Comparison of ENCODE assay signal across 1 cellular context in genomic region chr6:12313992-12314589, GRCh38.
TF ChIP-seq lines count a peak whose summit lies in the region.

No MANE protein-coding gene starts in this region.

TF ChIP-seq in HepG2, 621 proteins besides CTCF, POLR2A, EP300 and RAD21 (continued from another document):
- TF ChIP-seq TFDP1 (CRISPR knock-in tag; IDR thresholded peaks at IDR 0.05; ENCODE audit: borderline replicate concordance) (no peak), RXRA (CRISPR knock-in tag; IDR thresholded peaks at IDR 0.05) (no peak), RBM22 (optimal IDR thresholded peaks at IDR 0.05; ENCODE audit: low read length) (no peak), SIX4 (CRISPR knock-in tag; IDR thresholded peaks at IDR 0.05) (no peak), ZC3H13 (CRISPR knock-in tag; IDR thresholded peaks at IDR 0.05) (no peak), ZNF343 (CRISPR knock-in tag; IDR thresholded peaks at IDR 0.05) (no peak), KDM3A (CRISPR knock-in tag; IDR thresholded peaks at IDR 0.05; ENCODE audit: low read depth) (no peak), YY1 (IDR thresholded peaks at IDR 0.05; ENCODE audit: insufficient read depth, insufficient replicate concordance, low read depth, low read length) (no peak), ZNF781 (CRISPR knock-in tag; IDR thresholded peaks at IDR 0.05; ENCODE audit: borderline replicate concordance, not compliant biosample characterization) (no peak), ATF5 (CRISPR knock-in tag; IDR thresholded peaks at IDR 0.05; ENCODE audit: low read depth) (no peak), HDAC6 (IDR thresholded peaks at IDR 0.05; ENCODE audit: low read depth, low read length) (no peak), SNRNP70 (IDR thresholded peaks at IDR 0.05; ENCODE audit: low read depth, low read length) (no peak), SAFB2 (CRISPR knock-in tag; IDR thresholded peaks at IDR 0.05; ENCODE audit: borderline replicate concordance, low read depth) (no peak), HOXA7 (CRISPR knock-in tag; IDR thresholded peaks at IDR 0.05) (no peak), HDAC2 (CRISPR knock-in tag; IDR thresholded peaks at IDR 0.05) (no peak)
